20 cellular contexts compared by ENCODE assay signal in genomic region chr9:26786571-26786970, GRCh38.
A peak's percentile ranks its signal among the peaks of the same experiment; 100 is the strongest.
DNase-seq lines count a peak whose midpoint lies in the region; FAIRE-seq and TF ChIP-seq lines count a peak whose summit lies in the region.
"Had no signal": no experiment of that assay in that cellular context is flagged by ENCODE, and none has a peak within 500 bp of the region (broad histone marks: within the 10 kb centered on the region; RNA-seq: fewer than 3 reads in every experiment).

No MANE protein-coding gene starts in this region.

- H3K79me1 ChIP-seq in H1 (ENCODE audit: low read depth, low read length) = no peaks in the 10 kb centered on the region

- no peak overlapping the region for H3K23ac ChIP-seq in H1 (ENCODE audit: insufficient read length)

- H2BK5ac ChIP-seq in H1 (ENCODE audit: low read depth, low read length) = no peak overlapping the region

- H3K4me1 ChIP-seq in breast epithelium (no peaks in the 10 kb centered on the region), H1 (replicated peaks in 1 of 4; ENCODE audit: control insufficient read depth in 3 of 4, insufficient read depth in 4 of 4, low read length in 3 of 4) (peaks cover 0 to 10% (median 0%) of the 10 kb centered on the region in 4 experiments; a peak in 1 of 7 replicates), esophagus squamous epithelium (no peaks in the 10 kb centered on the region)

- H3K56ac ChIP-seq in H1 (replicated peaks; ENCODE audit: insufficient read length, low read depth, low read length) = no peak overlapping the region

- no peak overlapping the region for H2BK12ac ChIP-seq in H1 (ENCODE audit: low read depth, low read length)

- no peaks in the 10 kb centered on the region for H3K27me3 Mint-ChIP-seq in MCF 10A (ENCODE audit: insufficient read depth, unreplicated experiment)

- H3K27ac ChIP-seq in breast epithelium = no peak overlapping the region
- no peak overlapping the region for H3K27ac ChIP-seq in H1 (ENCODE audit: low read depth, low read length)
- H3K27ac ChIP-seq in esophagus squamous epithelium = no peak overlapping the region

- H2AK5ac ChIP-seq in H1 (ENCODE audit: low read depth, low read length) = no peak overlapping the region

- no peak for TF ChIP-seq CTCF in MCF 10A (IDR thresholded peaks at IDR 0.05; ENCODE audit: unreplicated experiment)
- TF ChIP-seq CTCF in breast epithelium (IDR thresholded peaks at IDR 0.05) = no peak
- TF ChIP-seq CTCF in H1 (IDR thresholded peaks at IDR 0.05; ENCODE audit: control extremely low read depth in 1 of 3, insufficient read depth in 1 of 3, low read depth in 1 of 3, low read length in 3 of 3) = no peak
- no peak for TF ChIP-seq CTCF in esophagus squamous epithelium (IDR thresholded peaks at IDR 0.05)

- H3K4me3 ChIP-seq in breast epithelium = no peak overlapping the region
- no peak overlapping the region for H3K4me3 ChIP-seq in H1 (ENCODE audit: extremely low read depth in 1 of 4, insufficient read depth in 2 of 4, low read depth in 3 of 4, low read length in 4 of 4)
- H3K4me3 ChIP-seq in esophagus squamous epithelium = no peak overlapping the region

- H2BK20ac ChIP-seq in H1 (ENCODE audit: low read length) = no peak overlapping the region

- no peak overlapping the region for H2BK120ac ChIP-seq in H1 (replicated peaks; ENCODE audit: low read depth, low read length)

- H3K79me2 ChIP-seq in H1 (ENCODE audit: control insufficient read depth in 1 of 2, insufficient read depth in 2 of 2, low read length in 2 of 2) = no peaks in the 10 kb centered on the region

- no peaks in the 10 kb centered on the region for H4K20me1 ChIP-seq in H1 (replicated peaks in 1 of 2; ENCODE audit: control insufficient read depth in 1 of 2, insufficient read depth in 2 of 2, low read length in 2 of 2)

- no peak overlapping the region for H3K9ac ChIP-seq in H1 (replicated peaks in 1 of 4; ENCODE audit: extremely low read depth in 1 of 4, low read depth in 3 of 4, low read length in 3 of 4)

- WGBS in H1 (ENCODE audit: extremely low coverage in 1 of 2, insufficient coverage in 1 of 2, insufficient read length in 1 of 2, insufficient replicate concordance in 2 of 2, low coverage in 1 of 2, low lambda C conversion rate in 2 of 2, missing lambda C conversion rate in 1 of 2), 2 experiments = 97% methylated on average over 2 of the region's 2 CpGs; no CpG with 5 or more reads in 1 of the 2 experiments
- 13 to 67% methylated on average over 1 to 2 of the region's 2 CpGs for WGBS in esophagus squamous epithelium, 2 donors

- TF ChIP-seq EP300 in H1 (IDR thresholded peaks at IDR 0.05; ENCODE audit: borderline replicate concordance in 1 of 2, low read depth in 2 of 2, low read length in 2 of 2) = no peak

- H4K5ac ChIP-seq in H1 (ENCODE audit: insufficient read length, low read depth, low read length) = no peak overlapping the region

- H3K27me3 ChIP-seq in breast epithelium (no peaks in the 10 kb centered on the region), H1 (replicated peaks in 1 of 4; ENCODE audit: control insufficient read depth in 3 of 4, extremely low read depth in 1 of 4, insufficient read depth in 3 of 4, low read length in 3 of 4) (peaks cover 0 to 2% (median 0%) of the 10 kb centered on the region in 4 experiments; a peak in 1 of 7 replicates), esophagus squamous epithelium (no peaks in the 10 kb centered on the region)

- intact Hi-C loops in MCF 10A (cut with micrococcal nuclease) = no loop called here
- intact Hi-C loops in breast epithelium (cut with DNase I; ENCODE audit: low total_unique reads) = no loop called here
- intact Hi-C loops in esophagus squamous epithelium (cut with DNase I) = no loop called here

- no peak overlapping the region for H3K14ac ChIP-seq in H1 (ENCODE audit: insufficient read length)

- H3K18ac ChIP-seq in H1 (ENCODE audit: extremely low read depth, low read length) = no peak overlapping the region

- DNase-seq in MCF 10A (ENCODE audit: unreplicated experiment) (peak; percentile 1), breast epithelium (ENCODE audit: low spot score in 2 of 2) (no peak), NCI-H524 treated with DMSO at 0.1 percent for 48 hours (lab: John Stamatoyannopoulos, UW) (peak; percentile 16), H1 (ENCODE audit: low read depth in 1 of 2, low spot score in 2 of 2) (no peak), hepatic stellate cell (ENCODE audit: low spot score) (no peak), esophagus squamous epithelium (lab: John Stamatoyannopoulos, UW) (no peak)
- DNase-seq in stimulated activated CD4-positive, alpha-beta T cell treated with anti-CD3 and anti-CD28 coated beads, Interleukin-2, amount 100 ng/mL, for 48 hours = no peak
- DNase-seq: CD4-positive, alpha-beta T cell; DND-41; GDM1; KG1; NCI-H1048; NCI-H187 treated with DMSO at 0.1 percent for 48 hours; NCI-H2171 treated with DMSO at 0.1 percent for 48 hours; NCI-H446 treated with DMSO at 0.1 percent for 48 hours; SIG-M5; T-helper 17 cell had no signal

- TF ChIP-seq POLR2A in breast epithelium (IDR thresholded peaks at IDR 0.05) = no peak
- no peak for TF ChIP-seq POLR2A in H1 (IDR thresholded peaks at IDR 0.05; ENCODE audit: control extremely low read depth in 1 of 2, low read depth in 2 of 2, low read length in 2 of 2)
- no peak for TF ChIP-seq POLR2A in esophagus squamous epithelium (IDR thresholded peaks at IDR 0.05)

- H4K8ac ChIP-seq in H1 (ENCODE audit: extremely low read depth, insufficient read depth, low read length) = no peak overlapping the region

- no peak overlapping the region for H4K91ac ChIP-seq in H1 (replicated peaks; ENCODE audit: insufficient read length, low read length)

- H3K27ac Mint-ChIP-seq in MCF 10A (ENCODE audit: low read depth, unreplicated experiment) = no peak overlapping the region
- H3K27ac Mint-ChIP-seq: B cell; CD4-positive, alpha-beta T cell; T-helper 17 cell had no signal

- no peak overlapping the region for H2BK15ac ChIP-seq in H1 (ENCODE audit: low read length)

- H3K23me2 ChIP-seq in H1 (ENCODE audit: low read depth, low read length) = no peaks in the 10 kb centered on the region

- no peak for TF ChIP-seq RAD21 in H1 (IDR thresholded peaks at IDR 0.05 in 1 of 2, conservative IDR thresholded peaks at IDR 0.05 in 1 of 2; ENCODE audit: low read depth in 2 of 2, low read length in 2 of 2)

- H3K4me1 Mint-ChIP-seq in MCF 10A (ENCODE audit: insufficient read depth, unreplicated experiment) = peaks cover 12% of the 10 kb centered on the region
- H3K4me1 Mint-ChIP-seq: B cell, T-helper 17 cell had no signal

- H3K36me3 Mint-ChIP-seq in MCF 10A (ENCODE audit: insufficient read depth, unreplicated experiment) = no peaks in the 10 kb centered on the region

- H3K9me3 ChIP-seq in breast epithelium = no peaks in the 10 kb centered on the region
- no peaks in the 10 kb centered on the region for H3K9me3 ChIP-seq in H1 (ENCODE audit: insufficient read depth in 2 of 2, low read depth in 1 of 2, low read length in 1 of 2)
- no peaks in the 10 kb centered on the region for H3K9me3 ChIP-seq in esophagus squamous epithelium

- H3K9me3 Mint-ChIP-seq in MCF 10A (ENCODE audit: unreplicated experiment) = no peaks in the 10 kb centered on the region
- H3K9me3 Mint-ChIP-seq: CD4-positive, alpha-beta T cell had no signal

- no peak overlapping the region for H3K4ac ChIP-seq in H1 (replicated peaks; ENCODE audit: insufficient read length, low read depth, low read length)

- H3K4me3 Mint-ChIP-seq in MCF 10A (ENCODE audit: unreplicated experiment) = no peak overlapping the region
- H3K4me3 Mint-ChIP-seq: B cell; CD4-positive, alpha-beta T cell; T-helper 17 cell had no signal

- H3K36me3 ChIP-seq in breast epithelium = no peaks in the 10 kb centered on the region
- H3K36me3 ChIP-seq in H1 (ENCODE audit: control insufficient read depth in 2 of 4, insufficient read depth in 4 of 4, low read length in 3 of 4) = no peaks in the 10 kb centered on the region
- H3K36me3 ChIP-seq in esophagus squamous epithelium = no peaks in the 10 kb centered on the region

- no peak overlapping the region for H2AFZ ChIP-seq in H1 (ENCODE audit: low read length)

- no peak for FAIRE-seq in H1 (lab: Jason Lieb, UNC)
- FAIRE-seq: H54, HepG2 had no signal

- CTCF ChIA-PET in MCF 10A (lab: Yijun Ruan, JAX) = interaction anchor here (0.6 kb wide), 1 partner anchor 38 kb away, joined by 4 read pairs; no protein-coding TSS in a partner anchor
- CTCF ChIA-PET in H1 (lab: Charles Lee; ENCODE audit: partially characterized antibody) = no interaction called here

- H3K4me2 ChIP-seq in H1 (ENCODE audit: insufficient read depth in 1 of 2, low read depth in 2 of 2, low read length in 2 of 2) = no peak overlapping the region

- BruUV-seq in MCF 10A (replicated peaks; lab: Mats Ljungman, UMichigan) = no TSS peak

- POLR2A ChIA-PET in MCF 10A (lab: Yijun Ruan, JAX) (interaction anchor here (0.6 kb wide), 2 partner anchors 44 to 1788 kb away, joined by 3 to 5 read pairs; no protein-coding TSS in a partner anchor), H1 (lab: Charles Lee; ENCODE audit: partially characterized antibody) (no interaction called here)

TF ChIP-seq in H1, 55 proteins besides CTCF, POLR2A, EP300 and RAD21:
- TF ChIP-seq NANOG (IDR thresholded peaks at IDR 0.05; ENCODE audit: insufficient read depth, low read depth, low read length, poor library complexity, severe bottlenecking) (no peak), MAX (IDR thresholded peaks at IDR 0.05) (0 out of 2 replicates have a peak, but pooled peaks have one; percentile 15), SIN3A (conservative IDR thresholded peaks at IDR 0.05 in 1 of 2, IDR thresholded peaks at IDR 0.05 in 1 of 2; ENCODE audit: low read depth in 1 of 2, low read length in 2 of 2) (no peak), TBP (IDR thresholded peaks at IDR 0.05; ENCODE audit: low read depth, low read length) (no peak), JUND (IDR thresholded peaks at IDR 0.05; ENCODE audit: low read length) (no peak)

Comparison
In these comparisons a context has a peak if more than half of its experiments do, and no peak if none do; other contexts are left out.
1. DNase-seq: peak in MCF 10A (single experiment) and NCI-H524 treated with DMSO at 0.1 percent for 48 hours (single experiment); none in breast epithelium (0 of 2), H1 (0 of 2), hepatic stellate cell (single experiment), esophagus squamous epithelium (single experiment) and stimulated activated CD4-positive, alpha-beta T cell treated with anti-CD3 and anti-CD28 coated beads, Interleukin-2, amount 100 ng/mL, for 48 hours (0 of 2).